ENCODE assay signal across 8 cellular contexts in genomic region chr19:49814010-49814409, GRCh38. TPM values are rescaled to one million over a fixed set of nuclear protein-coding genes. Genes with fewer than 3 reads are reported as not detected.
DNase-seq lines count a peak whose midpoint lies in the region; ATAC-seq and TF ChIP-seq lines count a peak whose summit lies in the region.

No MANE protein-coding gene starts in this region.

- no peaks in the 10 kb centered on the region for H3K9me3 ChIP-seq in thoracic aorta

- no peak overlapping the region for H3K27ac Mint-ChIP-seq in activated T-helper 2 cell treated with anti-CD3 and anti-CD28 coated beads, Interferon-gamma antibody, Interleukin-2, Interleukin-4, amounts not matched to agents 10 μg/mL and 5 μg/mL and 100 μg/mL, durations not matched to agents 14 hours and 24 hours and 36 hours
- H3K27ac Mint-ChIP-seq in immature natural killer cell: peak overlapping the region; percentile 95 to 100 (median 99)

- no peaks in the 10 kb centered on the region for H3K27me3 Mint-ChIP-seq in activated T-cell treated with anti-CD3 and anti-CD28 coated beads, Interleukin-2, amount 50 U/mL, for 4 hours (ENCODE audit: low read depth)
- H3K27me3 Mint-ChIP-seq in activated T-helper 2 cell treated with anti-CD3 and anti-CD28 coated beads, Interferon-gamma antibody, Interleukin-2, Interleukin-4, amounts not matched to agents 10 μg/mL and 5 μg/mL and 100 μg/mL, durations not matched to agents 14 hours and 24 hours and 36 hours (ENCODE audit: low read depth): no peaks in the 10 kb centered on the region
- H3K27me3 Mint-ChIP-seq in immature natural killer cell (ENCODE audit: low read depth in 3 of 3): peaks cover 17 to 27% (median 22%) of the 10 kb centered on the region in 3 donors

- TF ChIP-seq CTCF in thoracic aorta (IDR thresholded peaks at IDR 0.05): no peak

- no peaks in the 10 kb centered on the region for H3K27me3 ChIP-seq in thoracic aorta (replicated peaks; ENCODE audit: insufficient read depth)

- no peaks in the 10 kb centered on the region for H3K36me3 Mint-ChIP-seq in activated T-cell treated with anti-CD3 and anti-CD28 coated beads, Interleukin-2, amount 50 U/mL, for 4 hours (ENCODE audit: insufficient read depth)
- H3K36me3 Mint-ChIP-seq in activated T-helper 2 cell treated with anti-CD3 and anti-CD28 coated beads, Interferon-gamma antibody, Interleukin-2, Interleukin-4, amounts not matched to agents 10 μg/mL and 5 μg/mL and 100 μg/mL, durations not matched to agents 14 hours and 24 hours and 36 hours (ENCODE audit: low read depth): no peaks in the 10 kb centered on the region
- H3K36me3 Mint-ChIP-seq in immature natural killer cell: no peaks in the 10 kb centered on the region

- peak overlapping the region; percentile 83 for H3K4me3 ChIP-seq in thoracic aorta

- peaks cover 20 to 34% of the 10 kb centered on the region in 2 donors for H3K4me1 ChIP-seq in thoracic aorta (ENCODE audit: control insufficient read depth in 1 of 2, low read depth in 2 of 2)

- H3K27ac ChIP-seq in thoracic aorta: peak overlapping the region; percentile 40 to 84

- no peaks in the 10 kb centered on the region for H3K36me3 ChIP-seq in thoracic aorta

- H3K4me1 Mint-ChIP-seq in activated T-cell treated with anti-CD3 and anti-CD28 coated beads, Interleukin-2, amount 50 U/mL, for 4 hours (ENCODE audit: low read depth): peaks cover 38% of the 10 kb centered on the region
- H3K4me1 Mint-ChIP-seq in activated T-helper 2 cell treated with anti-CD3 and anti-CD28 coated beads, Interferon-gamma antibody, Interleukin-2, Interleukin-4, amounts not matched to agents 10 μg/mL and 5 μg/mL and 100 μg/mL, durations not matched to agents 14 hours and 24 hours and 36 hours (ENCODE audit: low read depth): peaks cover 22% of the 10 kb centered on the region
- peaks cover 36 to 58% of the 10 kb centered on the region in 2 donors for H3K4me1 Mint-ChIP-seq in immature natural killer cell

- ATAC-seq in activated T-cell treated with anti-CD3 and anti-CD28 coated beads, Interleukin-2, amount 50 U/mL, for 4 hours: no peak
- ATAC-seq in thoracic aorta (ENCODE audit: insufficient number of reproducible peaks, low FRiP score, low read depth) (no peak), HG03457 (IDR thresholded peaks at IDR 0.05; ENCODE audit: unreplicated experiment) (no peak)

- peak overlapping the region; percentile 60 for H3K4me3 Mint-ChIP-seq in activated T-cell treated with anti-CD3 and anti-CD28 coated beads, Interleukin-2, amount 50 U/mL, for 4 hours
- peak overlapping the region; percentile 59 for H3K4me3 Mint-ChIP-seq in activated T-helper 2 cell treated with anti-CD3 and anti-CD28 coated beads, Interferon-gamma antibody, Interleukin-2, Interleukin-4, amounts not matched to agents 10 μg/mL and 5 μg/mL and 100 μg/mL, durations not matched to agents 14 hours and 24 hours and 36 hours (ENCODE audit: low read depth)
- H3K4me3 Mint-ChIP-seq in immature natural killer cell: peak overlapping the region; percentile 46 to 99 (median 93)

- intact Hi-C loops in activated T-helper 2 cell treated with anti-CD3 and anti-CD28 coated beads, Interferon-gamma antibody, Interleukin-2, Interleukin-4, amounts not matched to agents 10 μg/mL and 5 μg/mL and 100 μg/mL, durations not matched to agents 14 hours and 24 hours and 36 hours (cut with micrococcal nuclease): loop anchor here (5.0 to 10.0 kb wide), 2 partner anchors 149 to 222 kb away; partner anchors contain the start of genes BCL2L12, IRF3 and PRR12

- DNase-seq in activated T-cell treated with anti-CD3 and anti-CD28 coated beads, Interleukin-2, amount 50 U/mL, for 4 hours: no peak
- no peak for DNase-seq in activated T-cell treated with anti-CD3 and anti-CD28 coated beads for 4 hours
- no peak for DNase-seq in activated T-helper 2 cell treated with anti-CD3 and anti-CD28 coated beads, Interferon-gamma antibody, Interleukin-2, Interleukin-4, amounts not matched to agents 10 μg/mL and 5 μg/mL and 100 μg/mL, durations not matched to agents 14 hours and 24 hours and 36 hours (ENCODE audit: low spot score)
- no peak for DNase-seq in immature natural killer cell
- DNase-seq in thoracic aorta (ENCODE audit: low spot score): no peak
- no peak for DNase-seq in GF-D8 (lab: John Stamatoyannopoulos, UW)
- no peak for DNase-seq in NK-92 treated with Interleukin-12 subunit alpha and Interleukin-12 subunit beta, amount 100 ng/mL, for 24 hours (lab: John Stamatoyannopoulos, UW)

- no peaks in the 10 kb centered on the region for H3K9me3 Mint-ChIP-seq in activated T-cell treated with anti-CD3 and anti-CD28 coated beads, Interleukin-2, amount 50 U/mL, for 4 hours
- H3K9me3 Mint-ChIP-seq in activated T-helper 2 cell treated with anti-CD3 and anti-CD28 coated beads, Interferon-gamma antibody, Interleukin-2, Interleukin-4, amounts not matched to agents 10 μg/mL and 5 μg/mL and 100 μg/mL, durations not matched to agents 14 hours and 24 hours and 36 hours: no peaks in the 10 kb centered on the region
- H3K9me3 Mint-ChIP-seq in immature natural killer cell: no peaks in the 10 kb centered on the region

RNA-seq across cellular contexts. Expression of gene FUZ, which starts 0.9 kb away (rescaled TPM):
- 10 to 100 TPM; 15.6 to 19.9 (median 18.5) TPM for total RNA-seq in activated T-cell treated with anti-CD3 and anti-CD28 coated beads, Interleukin-2, amount 50 U/mL, for 4 hours
- total RNA-seq in activated T-helper 2 cell treated with anti-CD3 and anti-CD28 coated beads, Interferon-gamma antibody, Interleukin-2, Interleukin-4, amounts not matched to agents 10 μg/mL and 5 μg/mL and 100 μg/mL, durations not matched to agents 14 hours and 24 hours and 36 hours: 13.0 and 13.6 TPM in 2 replicates
- 10 to 100 TPM in 1 of 3 donors, 1 to 10 TPM in 2; 7.3 to 12.0 (median 8.2) TPM for polyA plus RNA-seq in immature natural killer cell
- total RNA-seq in thoracic aorta: 10 to 100 TPM; 23.6 to 27.3 TPM

RNA-seq across cellular contexts. Expression of gene MED25, which starts 4.1 kb away (rescaled TPM):
- 10 to 100 TPM; 44.1 to 51.0 (median 47.2) TPM for total RNA-seq in activated T-cell treated with anti-CD3 and anti-CD28 coated beads, Interleukin-2, amount 50 U/mL, for 4 hours
- 44.0 and 49.6 TPM in 2 replicates for total RNA-seq in activated T-helper 2 cell treated with anti-CD3 and anti-CD28 coated beads, Interferon-gamma antibody, Interleukin-2, Interleukin-4, amounts not matched to agents 10 μg/mL and 5 μg/mL and 100 μg/mL, durations not matched to agents 14 hours and 24 hours and 36 hours
- polyA plus RNA-seq in immature natural killer cell: 10 to 100 TPM in 2 of 3 donors, 1 to 10 TPM in 1; 5.0 to 30.4 (median 13.9) TPM
- total RNA-seq in thoracic aorta: 10 to 100 TPM; 29.8 to 37.0 TPM

RNA-seq across cellular contexts. Expression of gene PTOV1, which starts 36.9 kb away (rescaled TPM):
- 10 to 100 TPM; 77.8 to 86.3 (median 83.7) TPM for total RNA-seq in activated T-cell treated with anti-CD3 and anti-CD28 coated beads, Interleukin-2, amount 50 U/mL, for 4 hours
- 127 and 134 TPM in 2 replicates for total RNA-seq in activated T-helper 2 cell treated with anti-CD3 and anti-CD28 coated beads, Interferon-gamma antibody, Interleukin-2, Interleukin-4, amounts not matched to agents 10 μg/mL and 5 μg/mL and 100 μg/mL, durations not matched to agents 14 hours and 24 hours and 36 hours
- polyA plus RNA-seq in immature natural killer cell: 10 to 100 TPM; 32.0 to 59.7 (median 41.4) TPM
- total RNA-seq in thoracic aorta: 10 to 100 TPM; 62.9 to 72.2 TPM

RNA-seq across cellular contexts. Expression of gene AP2A1, which starts 47.2 kb away (rescaled TPM):
- total RNA-seq in activated T-cell treated with anti-CD3 and anti-CD28 coated beads, Interleukin-2, amount 50 U/mL, for 4 hours: 10 to 100 TPM; 63.6 to 73.6 (median 71.5) TPM
- 61.9 and 65.4 TPM in 2 replicates for total RNA-seq in activated T-helper 2 cell treated with anti-CD3 and anti-CD28 coated beads, Interferon-gamma antibody, Interleukin-2, Interleukin-4, amounts not matched to agents 10 μg/mL and 5 μg/mL and 100 μg/mL, durations not matched to agents 14 hours and 24 hours and 36 hours
- polyA plus RNA-seq in immature natural killer cell: 10 to 100 TPM in 2 of 3 donors, 1 to 10 TPM in 1; 6.4 to 27.7 (median 11.6) TPM
- total RNA-seq in thoracic aorta: 10 to 100 TPM; 81.1 to 89.7 TPM

RNA-seq across cellular contexts. Expression of gene TSKS, which starts 50.9 kb away (rescaled TPM):
- 1 to 10 TPM in 1 of 3 donors, under 1 TPM in 1, not detected in 1; 0.40 to 1.2 TPM for total RNA-seq in activated T-cell treated with anti-CD3 and anti-CD28 coated beads, Interleukin-2, amount 50 U/mL, for 4 hours
- 2.0 and 2.3 TPM in 2 replicates for total RNA-seq in activated T-helper 2 cell treated with anti-CD3 and anti-CD28 coated beads, Interferon-gamma antibody, Interleukin-2, Interleukin-4, amounts not matched to agents 10 μg/mL and 5 μg/mL and 100 μg/mL, durations not matched to agents 14 hours and 24 hours and 36 hours
- under 1 TPM in 1 of 3 donors, not detected in 2; 0.19 TPM for polyA plus RNA-seq in immature natural killer cell
- total RNA-seq in thoracic aorta: not detected
